In genomic region chr12:51343201-51343600, GRCh38 we compare ENCODE assay signal across 21 cellular contexts. TPM values are rescaled to one million over a fixed set of nuclear protein-coding genes. Genes with fewer than 3 reads are reported as not detected.
DNase-seq lines count a peak whose midpoint lies in the region; ATAC-seq, FAIRE-seq and TF ChIP-seq lines count a peak whose summit lies in the region.
"Had no signal": no experiment of that assay in that cellular context is flagged by ENCODE, and none has a peak within 500 bp of the region (broad histone marks: within the 10 kb centered on the region; RNA-seq: fewer than 3 reads in every experiment).

No MANE protein-coding gene starts in this region.

- no peak overlapping the region for H3K9ac ChIP-seq in GM12878 (ENCODE audit: control insufficient read depth, insufficient read depth, low read length)
- no peak overlapping the region for H3K9ac ChIP-seq in trophoblast cell (ENCODE audit: low read length)
- H3K9ac ChIP-seq: BLaER1 had no signal

- peak; percentile 5 for FAIRE-seq in GM18507 (lab: Jason Lieb, UNC)
- FAIRE-seq in GM12878 (lab: Jason Lieb, UNC), result no peak
- FAIRE-seq: A549, H54, HTR-8/SVneo had no signal

- DNase-seq in activated CD4-positive, alpha-beta T cell treated with anti-CD3 and anti-CD28 coated beads for 36 hours, result no peak
- DNase-seq in activated CD4-positive, alpha-beta T cell treated with anti-CD3 and anti-CD28 coated beads, Interleukin-2, amount 10 ng/mL, durations not matched to agents 24 days and 14 days, result no peak
- DNase-seq in GM18507 (ENCODE audit: extremely low spot score, insufficient read length, low read depth) (no peak), GM12878 (ENCODE audit: low read depth, low spot score) (no peak), trophoblast cell (peak; percentile 68 to 91), gastrocnemius medialis (no peak)
- DNase-seq: AML-193; CD4-positive, alpha-beta memory T cell; DMS79 treated with DMSO at 0.1 percent for 48 hours; GF-D8; HCEC 1CT; IMR-90 had no signal

- no peak overlapping the region for H2BK120ac ChIP-seq in trophoblast cell (ENCODE audit: insufficient read depth, low read length, poor library complexity)

- BruUV-seq in GM12878 (replicated peaks; lab: Mats Ljungman, UMichigan), result no TSS peak

- H3K4me1 Mint-ChIP-seq in activated CD4-positive, alpha-beta T cell treated with anti-CD3 and anti-CD28 coated beads for 36 hours, result peaks cover 21% of the 10 kb centered on the region
- H3K4me1 Mint-ChIP-seq in activated CD4-positive, alpha-beta T cell treated with anti-CD3 and anti-CD28 coated beads, Interleukin-2, amount 10 ng/mL, durations not matched to agents 24 days and 14 days, result peaks cover 12% of the 10 kb centered on the region

- H3K27ac ChIP-seq in GM12878 (ENCODE audit: control insufficient read depth, insufficient read depth), result no peak overlapping the region
- no peak overlapping the region for H3K27ac ChIP-seq in trophoblast cell (ENCODE audit: low read depth, low read length)
- H3K27ac ChIP-seq in gastrocnemius medialis, result no peak overlapping the region
- H3K27ac ChIP-seq: 22Rv1, A549, BLaER1 had no signal

- RAD21 ChIA-PET in GM12878 (lab: Charles Lee; ENCODE audit: unreplicated experiment), result interaction anchor here (1.7 to 3.0 kb wide), 2 partner anchors 24 to 518 kb away, joined by 4 to 22 read pairs; no protein-coding TSS in a partner anchor

- 0% methylated on average over 2 of the region's 2 CpGs for WGBS in GM12878 (ENCODE audit: insufficient coverage, insufficient replicate concordance, low lambda C conversion rate, missing lambda C conversion rate)
- WGBS in trophoblast cell (ENCODE audit: extremely low coverage, insufficient coverage, insufficient read length), result no CpG with 5 or more reads among the region's 2 CpGs

- no peak overlapping the region for H3K27ac Mint-ChIP-seq in activated CD4-positive, alpha-beta T cell treated with anti-CD3 and anti-CD28 coated beads for 36 hours
- H3K27ac Mint-ChIP-seq in activated CD4-positive, alpha-beta T cell treated with anti-CD3 and anti-CD28 coated beads, Interleukin-2, amount 10 ng/mL, durations not matched to agents 24 days and 14 days, result no peak overlapping the region
- H3K27ac Mint-ChIP-seq: CD14-positive monocyte, GM23338 had no signal

- H4K91ac ChIP-seq in trophoblast cell (ENCODE audit: low read depth, low read length), result no peak overlapping the region

- no peak overlapping the region for H3K4ac ChIP-seq in trophoblast cell (ENCODE audit: low read depth, low read length)

- in situ Hi-C loops in GM12878 (cut with MboI) (loop anchor here (5.0 kb wide), 2 partner anchors 76 to 296 kb away; partner anchors contain the start of gene LETMD1), gastrocnemius medialis (cut with MboI; ENCODE audit: low sequenced_read_pairs in 4 of 4) (loop anchor here (5.0 to 25.0 kb wide), 5 partner anchors 76 to 531 kb away; partner anchors contain the start of genes LETMD1 (in 2 of the 4) and TMPRSS12 (in 1 of the 4))

- no peaks in the 10 kb centered on the region for H3K27me3 ChIP-seq in GM12878 (replicated peaks in 1 of 2; ENCODE audit: control insufficient read depth in 2 of 2, insufficient read depth in 2 of 2, low read length in 1 of 2)
- no peaks in the 10 kb centered on the region for H3K27me3 ChIP-seq in trophoblast cell (ENCODE audit: insufficient read depth, low read length)
- no peaks in the 10 kb centered on the region for H3K27me3 ChIP-seq in gastrocnemius medialis
- H3K27me3 ChIP-seq: BLaER1 had no signal

- H3K9me3 Mint-ChIP-seq in activated CD4-positive, alpha-beta T cell treated with anti-CD3 and anti-CD28 coated beads for 36 hours (ENCODE audit: low read depth), result no peaks in the 10 kb centered on the region
- H3K9me3 Mint-ChIP-seq in activated CD4-positive, alpha-beta T cell treated with anti-CD3 and anti-CD28 coated beads, Interleukin-2, amount 10 ng/mL, durations not matched to agents 24 days and 14 days, result no peaks in the 10 kb centered on the region
- H3K9me3 Mint-ChIP-seq: CD14-positive monocyte, GM23338 had no signal

- H3K4me2 ChIP-seq in GM12878 (ENCODE audit: control insufficient read depth, insufficient read depth) (peak overlapping the region; percentile 53), trophoblast cell (ENCODE audit: low read length) (no peak overlapping the region)
- H3K4me2 ChIP-seq: A549, BLaER1, GM23338 had no signal

- no peaks in the 10 kb centered on the region for H3K36me3 Mint-ChIP-seq in activated CD4-positive, alpha-beta T cell treated with anti-CD3 and anti-CD28 coated beads for 36 hours (ENCODE audit: low read depth)
- no peaks in the 10 kb centered on the region for H3K36me3 Mint-ChIP-seq in activated CD4-positive, alpha-beta T cell treated with anti-CD3 and anti-CD28 coated beads, Interleukin-2, amount 10 ng/mL, durations not matched to agents 24 days and 14 days (ENCODE audit: low read depth)
- H3K36me3 Mint-ChIP-seq: CD14-positive monocyte; CD4-positive, alpha-beta memory T cell had no signal

- CTCF ChIA-PET in activated CD4-positive, alpha-beta T cell treated with anti-CD3 and anti-CD28 coated beads for 36 hours (lab: Charles Lee), result interaction anchor here (1.0 to 7.2 kb wide), 5 partner anchors 11 to 290 kb away, joined by 3 to 71 read pairs (median 4); partner anchors contain the start of gene SMAGP
- CTCF ChIA-PET in GM12878 (lab: Yijun Ruan, JAX), result interaction anchor here (0.7 to 6.5 kb wide), 7 partner anchors 22 to 577 kb away, joined by 3 to 93 read pairs (median 54); partner anchors contain the start of genes LETMD1 and SMAGP

- TF ChIP-seq RAD21 in GM12878 (IDR thresholded peaks at IDR 0.05; ENCODE audit: insufficient read depth, low read depth, low read length), result no peak

- H3K9me3 ChIP-seq in GM12878 (replicated peaks; ENCODE audit: control insufficient read depth, insufficient read depth, low read length) (no peaks in the 10 kb centered on the region), trophoblast cell (ENCODE audit: insufficient read depth, low read depth, low read length) (peaks cover 4% of the 10 kb centered on the region), gastrocnemius medialis (no peaks in the 10 kb centered on the region)
- H3K9me3 ChIP-seq: A549, BLaER1 had no signal

- H4K12ac ChIP-seq in trophoblast cell (ENCODE audit: low read depth, low read length), result no peak overlapping the region

- H3K4me3 ChIP-seq in GM12878 (no peak overlapping the region), trophoblast cell (ENCODE audit: low read depth, low read length) (no peak overlapping the region), gastrocnemius medialis (no peak overlapping the region)
- H3K4me3 ChIP-seq: A549, BLaER1, GM23338 had no signal

- peak overlapping the region; percentile 85 for H2BK12ac ChIP-seq in trophoblast cell (ENCODE audit: low read length)

- no peak overlapping the region for H2BK5ac ChIP-seq in trophoblast cell (ENCODE audit: low read depth, low read length, poor library complexity)

- H3K4me1 ChIP-seq in GM12878 (ENCODE audit: control insufficient read depth, insufficient read depth, low read length), result peaks cover 20% of the 10 kb centered on the region
- H3K4me1 ChIP-seq in trophoblast cell (ENCODE audit: control insufficient read depth in 1 of 2, insufficient read depth in 2 of 2, low read length in 2 of 2), result peaks cover 4 to 15% of the 10 kb centered on the region in 2 experiments
- no peaks in the 10 kb centered on the region for H3K4me1 ChIP-seq in gastrocnemius medialis

- TF ChIP-seq POLR2A in GM12878 (IDR thresholded peaks at IDR 0.05; ENCODE audit: low read depth, low read length) (no peak), gastrocnemius medialis (IDR thresholded peaks at IDR 0.05) (no peak)

- H3K18ac ChIP-seq in trophoblast cell (ENCODE audit: low read length), result no peak overlapping the region

- H2AFZ ChIP-seq in GM12878 (ENCODE audit: control insufficient read depth, low read depth, low read length) (no peak overlapping the region), trophoblast cell (ENCODE audit: insufficient read depth, low read length, poor library complexity) (no peak overlapping the region)
- H2AFZ ChIP-seq: GM23338 had no signal

- SMC1A ChIA-PET in GM12878 (lab: Charles Lee; ENCODE audit: uncharacterized antibody, unreplicated experiment), result interaction anchor here (0.7 to 4.4 kb wide), 7 partner anchors 7 to 1206 kb away, joined by 3 to 58 read pairs (median 4); partner anchors contain the start of gene BIN2

- H3K23ac ChIP-seq in trophoblast cell (ENCODE audit: low read length), result no peak overlapping the region

- POLR2A ChIA-PET in activated CD4-positive, alpha-beta T cell treated with anti-CD3 and anti-CD28 coated beads for 36 hours (lab: Charles Lee), result no interaction called here
- POLR2A ChIA-PET in GM12878 (lab: Charles Lee), result interaction anchor here (0.7 to 1.2 kb wide), 2 partner anchors 79 to 236 kb away, joined by 3 read pairs; no protein-coding TSS in a partner anchor

- H4K8ac ChIP-seq in trophoblast cell (ENCODE audit: low read depth, low read length), result no peak overlapping the region

- no peaks in the 10 kb centered on the region for H3K27me3 Mint-ChIP-seq in activated CD4-positive, alpha-beta T cell treated with anti-CD3 and anti-CD28 coated beads for 36 hours
- peaks cover 5% of the 10 kb centered on the region for H3K27me3 Mint-ChIP-seq in activated CD4-positive, alpha-beta T cell treated with anti-CD3 and anti-CD28 coated beads, Interleukin-2, amount 10 ng/mL, durations not matched to agents 24 days and 14 days
- H3K27me3 Mint-ChIP-seq: CD4-positive, alpha-beta memory T cell had no signal

- TF ChIP-seq CTCF in GM12878 (IDR thresholded peaks at IDR 0.05 in 2 of 3, conservative IDR thresholded peaks at IDR 0.05 in 1 of 3; ENCODE audit: control insufficient read depth in 2 of 3, extremely low read depth in 1 of 3, insufficient read depth in 1 of 3, low read depth in 3 of 3, low read length in 3 of 3) (no peak), gastrocnemius medialis (IDR thresholded peaks at IDR 0.05 in 4 of 5, conservative IDR thresholded peaks at IDR 0.05 in 1 of 5) (no peak)

- H3K4me3 Mint-ChIP-seq in activated CD4-positive, alpha-beta T cell treated with anti-CD3 and anti-CD28 coated beads for 36 hours, result no peak overlapping the region
- no peak overlapping the region for H3K4me3 Mint-ChIP-seq in activated CD4-positive, alpha-beta T cell treated with anti-CD3 and anti-CD28 coated beads, Interleukin-2, amount 10 ng/mL, durations not matched to agents 24 days and 14 days
- H3K4me3 Mint-ChIP-seq: CD14-positive monocyte; CD4-positive, alpha-beta memory T cell; GM23338 had no signal

- intact Hi-C loops in activated CD4-positive, alpha-beta T cell treated with anti-CD3 and anti-CD28 coated beads for 36 hours (cut with DNase I, micrococcal nuclease), result loop anchor here in 1 of 2 experiments (5.0 kb wide), 1 partner anchor 576 kb away; no protein-coding TSS in a partner anchor
- intact Hi-C loops in activated CD4-positive, alpha-beta T cell treated with anti-CD3 and anti-CD28 coated beads, Interleukin-2, amount 10 ng/mL, durations not matched to agents 24 days and 14 days (cut with micrococcal nuclease), result loop anchor here (5.0 kb wide), 1 partner anchor 516 kb away; no protein-coding TSS in a partner anchor
- intact Hi-C loops in GM12878 (cut with micrococcal nuclease; ENCODE audit: unreplicated experiment), result no loop called here
- intact Hi-C loops in gastrocnemius medialis (cut with DNase I; ENCODE audit: low total_unique reads), result no loop called here

- H4K20me1 ChIP-seq in GM12878 (ENCODE audit: control insufficient read depth, insufficient read depth), result no peaks in the 10 kb centered on the region
- H4K20me1 ChIP-seq: BLaER1 had no signal

- H3K36me3 ChIP-seq in GM12878 (ENCODE audit: control insufficient read depth in 2 of 2, insufficient read depth in 2 of 2, low read length in 1 of 2) (no peaks in the 10 kb centered on the region), trophoblast cell (ENCODE audit: control insufficient read depth in 1 of 2, insufficient read depth in 2 of 2, low read length in 2 of 2) (no peaks in the 10 kb centered on the region), gastrocnemius medialis (no peaks in the 10 kb centered on the region)
- H3K36me3 ChIP-seq: BLaER1 had no signal

- H3K79me2 ChIP-seq in GM12878 (ENCODE audit: control insufficient read depth, insufficient read depth, low read length) (no peaks in the 10 kb centered on the region), trophoblast cell (ENCODE audit: control insufficient read depth, insufficient read depth, low read length, poor library complexity) (peaks cover 2% of the 10 kb centered on the region)

- peaks cover 10% of the 10 kb centered on the region for H3K79me1 ChIP-seq in trophoblast cell (ENCODE audit: low read length)

- no peak overlapping the region for H2AK5ac ChIP-seq in trophoblast cell (ENCODE audit: low read length)

- TF ChIP-seq EP300 in GM12878 (IDR thresholded peaks at IDR 0.05; ENCODE audit: borderline replicate concordance in 1 of 2, control insufficient read depth in 1 of 2, low read depth in 2 of 2, low read length in 2 of 2), result no peak

- H3K14ac ChIP-seq in trophoblast cell (ENCODE audit: low read length), result no peak overlapping the region

- peak; percentile 49 for ATAC-seq in activated CD4-positive, alpha-beta T cell treated with anti-CD3 and anti-CD28 coated beads for 36 hours
- ATAC-seq in GM12878 (peak; percentile 19; the same call in 2 of the 3 replicates), GM21381 (IDR thresholded peaks at IDR 0.05; ENCODE audit: unreplicated experiment) (no peak), HG02840 (IDR thresholded peaks at IDR 0.05; ENCODE audit: low FRiP score, unreplicated experiment) (no peak), gastrocnemius medialis (no peak)
- ATAC-seq: A549, GM23338 had no signal

RNA-seq across cellular contexts. Expression of gene CELA1, which starts 3.3 kb away (rescaled TPM):
- total RNA-seq in activated CD4-positive, alpha-beta T cell treated with anti-CD3 and anti-CD28 coated beads for 36 hours, result under 1 TPM in 1 of 2 experiments, not detected in 1; 0.18 TPM
- not detected in 2 replicates for total RNA-seq in activated CD4-positive, alpha-beta T cell treated with anti-CD3 and anti-CD28 coated beads, Interleukin-2, amount 10 ng/mL, durations not matched to agents 24 days and 14 days
- not detected in 2 replicates for total RNA-seq in GM12878 (2013; cell fraction: nucleolus; rRNA removed)
- total RNA-seq in GM12878 (2014; rRNA removed) (not detected in 2 replicates), GM12878 (2014; rRNA removed; fragmentation: Illumina TruSeq; extraction: Trizol) (not detected in 2 replicates), GM12878 (2021) (not detected in 2 replicates), gastrocnemius medialis (not detected)
- polyA plus RNA-seq in GM12878 (2011; ENCODE audit: low read depth), result not detected
- polyA plus RNA-seq in GM12878 (2011; rRNA removed) (not detected in 2 replicates), GM12878 (2014; fragmentation: Illumina TruSeq; extraction: Trizol) (not detected in 2 replicates), GM12878 (2014; fragmentation: Nextera tagmentation; extraction: Ambion mirVana) (not detected), GM12878 (2014; rRNA removed) (not detected in 2 replicates), GM12878 (2016; fragmentation: Nextera tagmentation; extraction: Ambion mirVana) (not detected)
- polyA plus RNA-seq in GM12878 (2011; cell fraction: cytosol; rRNA removed), result not detected in 2 replicates
- not detected in 2 replicates for polyA plus RNA-seq in GM12878 (2011; cell fraction: nucleus; rRNA removed)
- polyA plus RNA-seq in GM12878 (2012), result not detected in 2 replicates
- polyA minus RNA-seq in GM12878 (2011; rRNA and poly(A)+ RNA removed), result not detected in 2 replicates
- not detected in 2 replicates for polyA minus RNA-seq in GM12878 (2011; cell fraction: cytosol; rRNA and poly(A)+ RNA removed)
- not detected in 2 replicates for polyA minus RNA-seq in GM12878 (2011; cell fraction: nucleus; rRNA and poly(A)+ RNA removed)
- not detected in 2 replicates for polyA plus RNA-seq in trophoblast cell (2013)
- total RNA-seq: GM23338, IMR-90 had no signal
- polyA plus RNA-seq: A549, GM23338, IMR-90 had no signal

RNA-seq across cellular contexts. Expression of gene BIN2, which starts 19.2 kb away (rescaled TPM):
- 10 to 100 TPM; 39.9 to 48.8 TPM for total RNA-seq in activated CD4-positive, alpha-beta T cell treated with anti-CD3 and anti-CD28 coated beads for 36 hours
- 31.7 and 33.2 TPM in 2 replicates for total RNA-seq in activated CD4-positive, alpha-beta T cell treated with anti-CD3 and anti-CD28 coated beads, Interleukin-2, amount 10 ng/mL, durations not matched to agents 24 days and 14 days
- 38.6 and 39.3 TPM in 2 replicates for total RNA-seq in GM12878 (2013; cell fraction: nucleolus; rRNA removed)
- total RNA-seq in GM12878 (2014; rRNA removed) (31.4 and 31.6 TPM in 2 replicates), GM12878 (2014; rRNA removed; fragmentation: Illumina TruSeq; extraction: Trizol) (30.0 and 32.6 TPM in 2 replicates), GM12878 (2021) (26.5 and 28.1 TPM in 2 replicates), gastrocnemius medialis (1 to 10 TPM in 3 of 4 donors, under 1 TPM in 1; 0.87 to 1.3 (median 1.2) TPM)
- polyA plus RNA-seq in GM12878 (2011; ENCODE audit: low read depth), result 15.0 TPM
- polyA plus RNA-seq in GM12878 (2011; rRNA removed) (22.8 and 24.6 TPM in 2 replicates), GM12878 (2014; fragmentation: Illumina TruSeq; extraction: Trizol) (38.3 and 42.3 TPM in 2 replicates), GM12878 (2014; fragmentation: Nextera tagmentation; extraction: Ambion mirVana) (10 to 100 TPM in 1 of 2 experiments, 1 to 10 TPM in 1; 8.6 to 10.0 TPM), GM12878 (2014; rRNA removed) (36.2 and 36.4 TPM in 2 replicates), GM12878 (2016; fragmentation: Nextera tagmentation; extraction: Ambion mirVana) (10 to 100 TPM; 42.7 to 42.9 TPM)
- 13.9 and 16.3 TPM in 2 replicates for polyA plus RNA-seq in GM12878 (2011; cell fraction: cytosol; rRNA removed)
- 33.4 and 37.9 TPM in 2 replicates for polyA plus RNA-seq in GM12878 (2011; cell fraction: nucleus; rRNA removed)
- polyA plus RNA-seq in GM12878 (2012), result 21.7 and 33.0 TPM in 2 replicates
- 14.1 and 16.6 TPM in 2 replicates for polyA minus RNA-seq in GM12878 (2011; rRNA and poly(A)+ RNA removed)
- 4.5 and 6.1 TPM in 2 replicates for polyA minus RNA-seq in GM12878 (2011; cell fraction: cytosol; rRNA and poly(A)+ RNA removed)
- polyA minus RNA-seq in GM12878 (2011; cell fraction: nucleus; rRNA and poly(A)+ RNA removed), result 5.4 and 10.0 TPM in 2 replicates
- 1.5 and 1.6 TPM in 2 replicates for polyA plus RNA-seq in trophoblast cell (2013)
- total RNA-seq: GM23338, IMR-90 had no signal
- polyA plus RNA-seq: GM23338, IMR-90 had no signal

RNA-seq across cellular contexts. Expression of gene GALNT6, which starts 48.0 kb away (rescaled TPM):
- total RNA-seq in activated CD4-positive, alpha-beta T cell treated with anti-CD3 and anti-CD28 coated beads for 36 hours, result 10 to 100 TPM; 11.7 to 12.0 TPM
- total RNA-seq in activated CD4-positive, alpha-beta T cell treated with anti-CD3 and anti-CD28 coated beads, Interleukin-2, amount 10 ng/mL, durations not matched to agents 24 days and 14 days, result 10.7 and 12.8 TPM in 2 replicates
- total RNA-seq in GM12878 (2013; cell fraction: nucleolus; rRNA removed), result 77.3 and 94.1 TPM in 2 replicates
- total RNA-seq in GM12878 (2014; rRNA removed) (34.6 and 37.2 TPM in 2 replicates), GM12878 (2014; rRNA removed; fragmentation: Illumina TruSeq; extraction: Trizol) (21.7 and 25.5 TPM in 2 replicates), GM12878 (2021) (31.5 and 40.4 TPM in 2 replicates), gastrocnemius medialis (under 1 TPM; 0.24 to 0.51 (median 0.37) TPM)
- polyA plus RNA-seq in GM12878 (2011; ENCODE audit: low read depth), result 7.5 TPM
- polyA plus RNA-seq in GM12878 (2011; rRNA removed) (8.3 and 16.2 TPM in 2 replicates), GM12878 (2014; fragmentation: Illumina TruSeq; extraction: Trizol) (26.2 and 26.3 TPM in 2 replicates), GM12878 (2014; fragmentation: Nextera tagmentation; extraction: Ambion mirVana) (10 to 100 TPM in 1 of 2 experiments, 1 to 10 TPM in 1; 6.6 to 11.4 TPM), GM12878 (2014; rRNA removed) (18.6 and 28.0 TPM in 2 replicates), GM12878 (2016; fragmentation: Nextera tagmentation; extraction: Ambion mirVana) (10 to 100 TPM; 18.2 to 21.8 TPM)
- 17.2 and 19.6 TPM in 2 replicates for polyA plus RNA-seq in GM12878 (2011; cell fraction: cytosol; rRNA removed)
- polyA plus RNA-seq in GM12878 (2011; cell fraction: nucleus; rRNA removed), result 13.5 and 21.7 TPM in 2 replicates
- 11.7 and 13.3 TPM in 2 replicates for polyA plus RNA-seq in GM12878 (2012)
- polyA minus RNA-seq in GM12878 (2011; rRNA and poly(A)+ RNA removed), result 18.1 and 26.0 TPM in 2 replicates
- polyA minus RNA-seq in GM12878 (2011; cell fraction: cytosol; rRNA and poly(A)+ RNA removed), result 3.6 and 5.0 TPM in 2 replicates
- 15.0 and 28.4 TPM in 2 replicates for polyA minus RNA-seq in GM12878 (2011; cell fraction: nucleus; rRNA and poly(A)+ RNA removed)
- polyA plus RNA-seq in trophoblast cell (2013), result 65.5 and 68.0 TPM in 2 replicates

Comparison
In these comparisons a context has a peak if more than half of its experiments do, and no peak if none do; other contexts are left out.
1. ATAC-seq: peak in activated CD4-positive, alpha-beta T cell treated with anti-CD3 and anti-CD28 coated beads for 36 hours (single experiment) and GM12878 (single experiment); none in GM21381 (single experiment), HG02840 (single experiment) and gastrocnemius medialis (0 of 2).
2. DNase-seq: peak in trophoblast cell (2 of 2); none in activated CD4-positive, alpha-beta T cell treated with anti-CD3 and anti-CD28 coated beads for 36 hours (single experiment), activated CD4-positive, alpha-beta T cell treated with anti-CD3 and anti-CD28 coated beads, Interleukin-2, amount 10 ng/mL, durations not matched to agents 24 days and 14 days (single experiment), GM18507 (single experiment), GM12878 (single experiment) and gastrocnemius medialis (0 of 2).
3. RNA of gene BIN2, which starts 19.2 kb away (total RNA-seq): 39.9 to 48.8 TPM in activated CD4-positive, alpha-beta T cell treated with anti-CD3 and anti-CD28 coated beads for 36 hours, 31.7 to 33.2 TPM in activated CD4-positive, alpha-beta T cell treated with anti-CD3 and anti-CD28 coated beads, Interleukin-2, amount 10 ng/mL, durations not matched to agents 24 days and 14 days and 26.5 to 39.3 TPM in GM12878; 0.87 to 1.3 TPM in gastrocnemius medialis; every median in the first group is over 10 times any median in the second.